ENCODE assay signal across 21 cellular contexts in the genomic region with DNA sequence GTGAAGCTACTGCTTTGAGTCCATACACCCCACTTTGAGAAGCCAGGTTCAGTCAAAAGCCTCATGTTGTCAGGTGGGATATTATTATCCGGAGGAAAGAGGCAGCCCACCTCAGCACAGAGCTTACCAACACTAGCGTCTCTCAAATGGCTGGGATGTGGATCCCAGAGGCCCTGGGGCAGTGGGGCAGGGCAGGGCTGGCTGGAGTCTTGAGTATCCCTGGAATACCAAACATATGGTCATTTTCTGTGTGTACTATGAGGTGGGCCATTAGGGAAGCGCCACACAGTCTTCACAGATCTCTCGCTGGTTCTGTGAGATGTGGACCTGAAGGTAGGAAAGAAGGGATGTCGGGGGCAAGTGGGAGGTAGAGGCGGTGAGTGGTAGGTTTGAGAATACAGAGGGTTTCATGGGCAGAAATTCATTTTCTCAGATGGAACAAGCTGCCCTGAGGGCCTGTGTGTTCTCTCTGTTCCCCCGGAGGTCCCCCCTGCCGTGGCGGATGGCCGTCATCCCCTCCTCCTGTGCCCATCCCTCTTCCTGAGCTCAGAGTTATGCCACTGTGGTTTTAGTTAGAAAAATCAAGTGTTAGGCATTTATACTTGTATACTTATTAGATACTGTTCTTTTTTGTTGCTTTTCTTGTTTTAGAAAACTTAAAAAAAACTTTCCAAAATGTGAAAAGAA.
"Had no signal": no experiment of that assay in that cellular context is flagged by ENCODE, and none has a peak within 500 bp of the region (broad histone marks: within the 10 kb centered on the region; RNA-seq: fewer than 3 reads in every experiment).

No MANE protein-coding gene starts in this region.

- H3K27me3 ChIP-seq: body of pancreas, heart left ventricle, tibial artery had no signal

- ATAC-seq: body of pancreas; heart left ventricle; left lobe of liver; mucosa of descending colon; naive thymus-derived CD4-positive, alpha-beta T cell; stimulated activated naive B cell treated with anti-CD40 and anti-IgM and Interleukin-4, amounts not matched to agents 10 μg/mL and 1 μg/mL and 100 μg/mL, for 72 hours had no signal

- H3K27me3 Mint-ChIP-seq: activated naive CD8-positive, alpha-beta T cell; central memory CD8-positive, alpha-beta T cell; naive thymus-derived CD4-positive, alpha-beta T cell; stimulated activated naive B cell treated with anti-CD40 and anti-IgM and Interleukin-4, amounts not matched to agents 10 μg/mL and 1 μg/mL and 100 μg/mL, for 72 hours had no signal

- H3K4me3 Mint-ChIP-seq: activated naive CD8-positive, alpha-beta T cell; central memory CD8-positive, alpha-beta T cell; naive thymus-derived CD4-positive, alpha-beta T cell; stimulated activated naive B cell treated with anti-CD40 and anti-IgM and Interleukin-4, amounts not matched to agents 10 μg/mL and 1 μg/mL and 100 μg/mL, for 72 hours; T-helper 2 cell treated with Interferon-gamma antibody and Interleukin-4, amounts not matched to agents 5 μg/mL and 100 μg/mL, for 36 hours had no signal

- H3K9me3 ChIP-seq: body of pancreas, heart left ventricle, mucosa of descending colon, tibial artery had no signal

- H3K4me1 Mint-ChIP-seq: central memory CD8-positive, alpha-beta T cell; naive thymus-derived CD4-positive, alpha-beta T cell had no signal

- H3K9me3 Mint-ChIP-seq: central memory CD8-positive, alpha-beta T cell; naive thymus-derived CD4-positive, alpha-beta T cell; stimulated activated naive B cell treated with anti-CD40 and anti-IgM and Interleukin-4, amounts not matched to agents 10 μg/mL and 1 μg/mL and 100 μg/mL, for 72 hours; T-helper 2 cell treated with Interferon-gamma antibody and Interleukin-4, amounts not matched to agents 5 μg/mL and 100 μg/mL, for 36 hours had no signal

- H3K27ac ChIP-seq: body of pancreas, heart left ventricle, tibial artery had no signal

- H3K27ac Mint-ChIP-seq: activated naive CD8-positive, alpha-beta T cell; naive thymus-derived CD4-positive, alpha-beta T cell; stimulated activated naive B cell treated with anti-CD40 and anti-IgM and Interleukin-4, amounts not matched to agents 10 μg/mL and 1 μg/mL and 100 μg/mL, for 72 hours; T-helper 2 cell treated with Interferon-gamma antibody and Interleukin-4, amounts not matched to agents 5 μg/mL and 100 μg/mL, for 36 hours had no signal

- H3K4me1 ChIP-seq: body of pancreas had no signal

- H3K4me3 ChIP-seq: body of pancreas, heart left ventricle, mucosa of descending colon, tibial artery had no signal

- DNase-seq: activated CD4-positive, alpha-beta T cell treated with anti-CD3 and anti-CD28 coated beads, Interleukin-2, amount 50 U/mL, for 1 hour; activated CD8-positive, alpha-beta memory T cell treated with anti-CD3 and anti-CD28 coated beads for 24 hours; activated gamma-delta T cell treated with Interleukin-2 at 50 U/mL for 16 hours; amniotic stem cell; body of pancreas; effector CD8-positive, alpha-beta T cell; foreskin fibroblast; heart left ventricle; islet precursor cell; mammary epithelial cell; mucosa of descending colon; naive thymus-derived CD4-positive, alpha-beta T cell; posterior cingulate gyrus; stimulated activated CD4-positive, alpha-beta T cell treated with anti-CD3 and anti-CD28 coated beads, Interleukin-15, amount 100 ng/mL, for 24 hours; stimulated activated CD4-positive, alpha-beta T cell treated with anti-CD3 and anti-CD28 coated beads, Interleukin-4, amount 100 ng/mL, for 1 hour; stimulated activated naive B cell treated with anti-CD40 and anti-IgM and Interleukin-4, amounts not matched to agents 10 μg/mL and 1 μg/mL and 100 μg/mL, for 72 hours; tibial artery had no signal
